30 cellular contexts compared by ENCODE assay signal in genomic region chr9:137485343-137486140, GRCh38. TPM values are rescaled to one million over a fixed set of nuclear protein-coding genes. Genes with fewer than 3 reads are reported as not detected.
DNase-seq lines count a peak whose midpoint lies in the region; ATAC-seq and TF ChIP-seq lines count a peak whose summit lies in the region.
"Had no signal": no experiment of that assay in that cellular context is flagged by ENCODE, and none has a peak within 500 bp of the region (broad histone marks: within the 10 kb centered on the region; RNA-seq: fewer than 3 reads in every experiment).

No MANE protein-coding gene starts in this region.

- DNase-seq in 8988T: peak; percentile 8
- DNase-seq in COLO668 (lab: John Stamatoyannopoulos, UW; ENCODE audit: unreplicated experiment): peak; percentile 79
- peak; percentile 62 for DNase-seq in NCI-H345 (lab: John Stamatoyannopoulos, UW)
- DNase-seq in mucosa of descending colon: peak in 2 of 3 donors; percentile 11 to 27
- no peak for DNase-seq in activated CD4-positive, alpha-beta memory T cell treated with anti-CD3 and anti-CD28 coated beads for 36 hours
- no peak for DNase-seq in cerebellar cortex (ENCODE audit: low spot score)
- no peak for DNase-seq in cerebellum (ENCODE audit: low spot score)
- DNase-seq: activated effector memory CD4-positive, alpha-beta T cell treated with anti-CD3 and anti-CD28 coated beads, Interleukin-2, amount 50 U/mL, for 16 hours; activated naive CD8-positive, alpha-beta T cell treated with anti-CD3 and anti-CD28 coated beads, Interleukin-2, amount 10 ng/mL, durations not matched to agents 7 days and 5 days; cortex of kidney; effector memory CD8-positive, alpha-beta T cell; foreskin fibroblast; GM23248; HFFc6; NCI-H1048; NCI-H187; Peyer's patch; small intestine; stimulated activated CD4-positive, alpha-beta T cell treated with anti-CD3 and anti-CD28 coated beads, Interleukin-2, amount 100 ng/mL, for 24 hours; T-cell had no signal

- H3K9me3 Mint-ChIP-seq in activated CD4-positive, alpha-beta memory T cell treated with anti-CD3 and anti-CD28 coated beads for 36 hours: no peaks in the 10 kb centered on the region
- H3K9me3 Mint-ChIP-seq: activated naive CD8-positive, alpha-beta T cell treated with anti-CD3 and anti-CD28 coated beads, Interleukin-2, amount 10 ng/mL, durations not matched to agents 7 days and 5 days; effector memory CD8-positive, alpha-beta T cell; HFFc6; natural killer cell treated with Interleukin-12 subunit alpha and Interleukin-12 subunit beta and Interleukin-15 and Interleukin-18, amount 100 ng/mL, for 72 hours; T-cell had no signal

- H3K36me3 Mint-ChIP-seq in activated CD4-positive, alpha-beta memory T cell treated with anti-CD3 and anti-CD28 coated beads for 36 hours: no peaks in the 10 kb centered on the region
- H3K36me3 Mint-ChIP-seq: activated naive CD8-positive, alpha-beta T cell treated with anti-CD3 and anti-CD28 coated beads, Interleukin-2, amount 10 ng/mL, durations not matched to agents 7 days and 5 days; natural killer cell treated with Interleukin-12 subunit alpha and Interleukin-12 subunit beta and Interleukin-15 and Interleukin-18, amount 100 ng/mL, for 72 hours; T-cell had no signal

- H3K9me3 ChIP-seq in mucosa of descending colon: no peaks in the 10 kb centered on the region
- H3K9me3 ChIP-seq: ascending aorta, heart left ventricle, Peyer's patch had no signal

- H3K4me1 ChIP-seq in mucosa of descending colon (ENCODE audit: low read depth): peaks cover 5% of the 10 kb centered on the region
- H3K4me1 ChIP-seq: ascending aorta, Peyer's patch had no signal

- H3K27me3 Mint-ChIP-seq in activated CD4-positive, alpha-beta memory T cell treated with anti-CD3 and anti-CD28 coated beads for 36 hours: no peaks in the 10 kb centered on the region
- H3K27me3 Mint-ChIP-seq: activated naive CD8-positive, alpha-beta T cell treated with anti-CD3 and anti-CD28 coated beads, Interleukin-2, amount 10 ng/mL, durations not matched to agents 7 days and 5 days; effector memory CD8-positive, alpha-beta T cell; natural killer cell treated with Interleukin-12 subunit alpha and Interleukin-12 subunit beta and Interleukin-15 and Interleukin-18, amount 100 ng/mL, for 72 hours; T-cell had no signal

- POLR2A ChIA-PET in activated CD4-positive, alpha-beta memory T cell treated with anti-CD3 and anti-CD28 coated beads for 36 hours (lab: Charles Lee): no interaction called here

- H3K4me3 Mint-ChIP-seq in activated CD4-positive, alpha-beta memory T cell treated with anti-CD3 and anti-CD28 coated beads for 36 hours: no peak overlapping the region
- H3K4me3 Mint-ChIP-seq: activated naive CD8-positive, alpha-beta T cell treated with anti-CD3 and anti-CD28 coated beads, Interleukin-2, amount 10 ng/mL, durations not matched to agents 7 days and 5 days; effector memory CD8-positive, alpha-beta T cell; HFFc6; natural killer cell treated with Interleukin-12 subunit alpha and Interleukin-12 subunit beta and Interleukin-15 and Interleukin-18, amount 100 ng/mL, for 72 hours; T-cell had no signal

- no peak for ATAC-seq in mucosa of descending colon
- ATAC-seq: effector memory CD8-positive, alpha-beta T cell; esophagus mucosa; heart left ventricle; natural killer cell treated with Interleukin-12 subunit alpha and Interleukin-12 subunit beta and Interleukin-15 and Interleukin-18, amount 100 ng/mL, for 72 hours; T-cell had no signal

- TF ChIP-seq CTCF in mucosa of descending colon (IDR thresholded peaks at IDR 0.05): no peak

- H3K36me3 ChIP-seq in mucosa of descending colon (ENCODE audit: low read depth): no peaks in the 10 kb centered on the region
- H3K36me3 ChIP-seq: cardiac muscle cell, Peyer's patch had no signal

- CTCF ChIA-PET in activated CD4-positive, alpha-beta memory T cell treated with anti-CD3 and anti-CD28 coated beads for 36 hours (lab: Charles Lee): no interaction called here

- H3K27ac Mint-ChIP-seq in activated CD4-positive, alpha-beta memory T cell treated with anti-CD3 and anti-CD28 coated beads for 36 hours: no peak overlapping the region
- H3K27ac Mint-ChIP-seq: activated naive CD8-positive, alpha-beta T cell treated with anti-CD3 and anti-CD28 coated beads, Interleukin-2, amount 10 ng/mL, durations not matched to agents 7 days and 5 days; HFFc6; natural killer cell treated with Interleukin-12 subunit alpha and Interleukin-12 subunit beta and Interleukin-15 and Interleukin-18, amount 100 ng/mL, for 72 hours; T-cell had no signal

- intact Hi-C loops in mucosa of descending colon (cut with DNase I, micrococcal nuclease): no loop called here
- intact Hi-C loops in activated CD4-positive, alpha-beta memory T cell treated with anti-CD3 and anti-CD28 coated beads for 36 hours (cut with micrococcal nuclease): no loop called here

- H3K4me1 Mint-ChIP-seq in activated CD4-positive, alpha-beta memory T cell treated with anti-CD3 and anti-CD28 coated beads for 36 hours (ENCODE audit: low read depth): no peaks in the 10 kb centered on the region

- no peak overlapping the region for H3K4me3 ChIP-seq in mucosa of descending colon
- H3K4me3 ChIP-seq: ascending aorta, cardiac muscle cell, GM23248, heart left ventricle, lung, Peyer's patch had no signal

RNA-seq across cellular contexts. Expression of gene NSMF, which starts 26.4 kb away (rescaled TPM):
- total RNA-seq in mucosa of descending colon (10 to 100 TPM; 30.1 to 48.0 (median 43.4) TPM), cerebellum (26.7 TPM)
- 10 to 100 TPM; 29.9 to 31.6 TPM for total RNA-seq in activated CD4-positive, alpha-beta memory T cell treated with anti-CD3 and anti-CD28 coated beads for 36 hours

RNA-seq across cellular contexts. Expression of gene ENTPD8, which starts 44.4 kb away (rescaled TPM):
- total RNA-seq in mucosa of descending colon (100 to 1,000 TPM in 1 of 3 donors, 10 to 100 TPM in 2; 36.7 to 127 (median 74.8) TPM), cerebellum (0.09 TPM)
- total RNA-seq in activated CD4-positive, alpha-beta memory T cell treated with anti-CD3 and anti-CD28 coated beads for 36 hours: not detected
- total RNA-seq: activated naive CD8-positive, alpha-beta T cell treated with anti-CD3 and anti-CD28 coated beads, Interleukin-2, amount 10 ng/mL, durations not matched to agents 7 days and 5 days; ascending aorta; esophagus mucosa; GM23248; heart left ventricle; HFFc6; kidney epithelial cell; LHCN-M2; mononuclear cell; natural killer cell treated with Interleukin-12 subunit alpha and Interleukin-12 subunit beta and Interleukin-15 and Interleukin-18, amount 100 ng/mL, for 72 hours; NCI-H460; T-cell had no signal

Comparison
In these comparisons a context has a peak if more than half of its experiments do, and no peak if none do; other contexts are left out.
1. DNase-seq: peak in 8988T (single experiment), COLO668 (single experiment), NCI-H345 (single experiment) and mucosa of descending colon (2 of 3); none in activated CD4-positive, alpha-beta memory T cell treated with anti-CD3 and anti-CD28 coated beads for 36 hours (single experiment), cerebellar cortex (single experiment) and cerebellum (single experiment).
2. RNA of gene ENTPD8, which starts 44.4 kb away (total RNA-seq): 36.7 to 127 TPM in mucosa of descending colon; 0.09 TPM in cerebellum (single experiment) and not detected in activated CD4-positive, alpha-beta memory T cell treated with anti-CD3 and anti-CD28 coated beads for 36 hours; every median in the first group is over 10 times any median in the second.